Comparison of ENCODE assay signal across 19 cellular contexts in the genomic region with DNA sequence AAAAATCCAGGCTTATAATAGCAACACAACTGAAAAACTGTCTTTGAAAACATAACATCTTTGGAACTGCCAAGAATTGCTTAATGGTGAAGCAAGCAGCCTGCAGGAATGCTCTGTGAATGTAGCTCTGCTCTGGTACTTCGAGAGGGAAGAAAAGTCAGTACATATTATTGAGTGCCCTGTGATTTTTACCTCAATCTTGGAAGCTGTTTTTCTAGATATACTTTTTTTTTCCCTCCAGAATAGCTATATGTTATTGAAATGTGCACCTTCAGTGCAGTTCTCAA.
DNase-seq lines count a peak whose midpoint lies in the region; ATAC-seq and TF ChIP-seq lines count a peak whose summit lies in the region.
"Had no signal": no experiment of that assay in that cellular context is flagged by ENCODE, and none has a peak within 500 bp of the region (broad histone marks: within the 10 kb centered on the region; RNA-seq: fewer than 3 reads in every experiment).

No MANE protein-coding gene starts in this region.

- CTCF ChIA-PET in MCF 10A (lab: Yijun Ruan, JAX) (interaction anchor here (0.6 to 1.2 kb wide), 5 partner anchors 9 to 229 kb away, joined by 3 read pairs; no protein-coding TSS in a partner anchor), mammary epithelial cell (lab: Charles Lee; ENCODE audit: low non-redundant PET) (interaction anchor here (0.6 kb wide), 1 partner anchor 598 kb away, joined by 3 read pairs; no protein-coding TSS in a partner anchor)

- H3K27me3 ChIP-seq in mammary epithelial cell (ENCODE audit: insufficient read depth, low read length): no peaks in the 10 kb centered on the region
- no peaks in the 10 kb centered on the region for H3K27me3 ChIP-seq in brain microvascular endothelial cell (replicated peaks)
- H3K27me3 ChIP-seq in gastroesophageal sphincter: no peaks in the 10 kb centered on the region
- H3K27me3 ChIP-seq: heart left ventricle, SJCRH30 had no signal

- TF ChIP-seq EP300 in gastroesophageal sphincter (IDR thresholded peaks at IDR 0.05): no peak

- H3K27ac Mint-ChIP-seq in MCF 10A (ENCODE audit: low read depth, unreplicated experiment): no peak overlapping the region
- H3K27ac Mint-ChIP-seq: activated T-helper 2 cell treated with anti-CD3 and anti-CD28 coated beads, Interferon-gamma antibody, Interleukin-2, Interleukin-4, amounts not matched to agents 10 μg/mL and 5 μg/mL and 100 μg/mL, durations not matched to agents 14 hours and 24 hours and 36 hours; CD4-positive, alpha-beta T cell; endodermal cell had no signal

- TF ChIP-seq CTCF in MCF 10A (IDR thresholded peaks at IDR 0.05; ENCODE audit: unreplicated experiment) (no peak), mammary epithelial cell (conservative IDR thresholded peaks at IDR 0.05 in 1 of 2, IDR thresholded peaks at IDR 0.05 in 1 of 2; ENCODE audit: extremely low read depth in 1 of 2, insufficient read depth in 1 of 2, low read depth in 1 of 2, low read length in 2 of 2) (no peak), brain microvascular endothelial cell (IDR thresholded peaks at IDR 0.05; ENCODE audit: low read depth, low read length, missing control alignments) (no peak), gastroesophageal sphincter (IDR thresholded peaks at IDR 0.05) (no peak)

- peaks cover 23% of the 10 kb centered on the region for H3K4me1 Mint-ChIP-seq in MCF 10A (ENCODE audit: insufficient read depth, unreplicated experiment)
- H3K4me1 Mint-ChIP-seq: neural crest cell had no signal

- H3K36me3 ChIP-seq in mammary epithelial cell (ENCODE audit: insufficient read depth, low read length): no peaks in the 10 kb centered on the region
- H3K36me3 ChIP-seq in brain microvascular endothelial cell (replicated peaks): no peaks in the 10 kb centered on the region
- H3K36me3 ChIP-seq in gastroesophageal sphincter: no peaks in the 10 kb centered on the region
- H3K36me3 ChIP-seq: heart left ventricle, SJCRH30 had no signal

- ATAC-seq in gastroesophageal sphincter: peak; percentile 77
- no peak for ATAC-seq in GM18868 (IDR thresholded peaks at IDR 0.05; ENCODE audit: unreplicated experiment)
- ATAC-seq: heart left ventricle; stimulated activated naive CD8-positive, alpha-beta T cell treated with anti-CD3 and anti-CD28 coated beads, Interleukin-15, Interleukin-2, amounts not matched to agents 100 U/mL and 50 U/mL, for 24 hours had no signal

- dilution Hi-C loops in mammary epithelial cell (cut with HindIII; ENCODE audit: low sequenced_read_pairs): no loop called here

- BruUV-seq in MCF 10A (replicated peaks; lab: Mats Ljungman, UMichigan) (no TSS peak), mammary epithelial cell (replicated peaks; lab: Mats Ljungman, UMichigan) (no TSS peak)

- H3K4me1 ChIP-seq in mammary epithelial cell (ENCODE audit: insufficient read depth, low read length) (peaks cover 13% of the 10 kb centered on the region), gastroesophageal sphincter (peaks cover 7 to 36% (median 8%) of the 10 kb centered on the region in 3 donors)
- H3K4me1 ChIP-seq: SJCRH30 had no signal

- no peak overlapping the region for H3K4me2 ChIP-seq in mammary epithelial cell (ENCODE audit: insufficient read depth, low read depth, low read length)

- H3K9ac ChIP-seq in mammary epithelial cell (ENCODE audit: insufficient read depth, low read length): no peak overlapping the region

- no peaks in the 10 kb centered on the region for H3K9me3 Mint-ChIP-seq in MCF 10A (ENCODE audit: unreplicated experiment)
- H3K9me3 Mint-ChIP-seq: CD4-positive, alpha-beta T cell; H9; neural crest cell had no signal

- H2AFZ ChIP-seq in mammary epithelial cell (ENCODE audit: low read depth, low read length): no peak overlapping the region

- 10% methylated on average over 1 of the region's 1 CpG for WGBS in mammary epithelial cell (ENCODE audit: low coverage, missing lambda C conversion rate)
- 19 to 29% methylated on average over 1 of the region's 1 CpG for WGBS in gastroesophageal sphincter (ENCODE audit: low coverage in 1 of 2), 2 donors

- POLR2A ChIA-PET in MCF 10A (lab: Yijun Ruan, JAX): interaction anchor here (0.6 to 2.2 kb wide), 15 partner anchors 11 to 326 kb away, joined by 3 to 17 read pairs (median 4); no protein-coding TSS in a partner anchor

- no peaks in the 10 kb centered on the region for H4K20me1 ChIP-seq in mammary epithelial cell (ENCODE audit: insufficient read depth, low read length)

- H3K36me3 Mint-ChIP-seq in MCF 10A (ENCODE audit: insufficient read depth, unreplicated experiment): peaks cover 9% of the 10 kb centered on the region

- TF ChIP-seq POLR2A in gastroesophageal sphincter (IDR thresholded peaks at IDR 0.05): no peak

- H3K79me2 ChIP-seq in mammary epithelial cell (ENCODE audit: insufficient read depth, low read length): peaks cover 51% of the 10 kb centered on the region

- no peak overlapping the region for H3K27ac ChIP-seq in mammary epithelial cell (ENCODE audit: insufficient read depth, low read depth, low read length)
- H3K27ac ChIP-seq in brain microvascular endothelial cell: peak overlapping the region; percentile 71
- no peak overlapping the region for H3K27ac ChIP-seq in gastroesophageal sphincter
- H3K27ac ChIP-seq: heart left ventricle, SJCRH30 had no signal

- DNase-seq in MCF 10A (ENCODE audit: unreplicated experiment): peak; percentile 47
- DNase-seq in mammary epithelial cell: no peak
- peak; percentile 36 for DNase-seq in brain microvascular endothelial cell
- DNase-seq in NOMO-1 treated with DMSO at 0.1 percent for 48 hours (lab: John Stamatoyannopoulos, UW; ENCODE audit: unreplicated experiment): no peak
- no peak for DNase-seq in activated CD4-positive, alpha-beta T cell treated with anti-CD3 and anti-CD28 coated beads for 1 hour
- no peak for DNase-seq in activated effector memory CD4-positive, alpha-beta T cell treated with anti-CD3 and anti-CD28 coated beads, Interleukin-2, amount 50 U/mL, for 16 hours
- DNase-seq: CD4-positive, alpha-beta T cell; DMS53; endodermal cell; H9; heart left ventricle; islet precursor cell; NCI-H1694; SJCRH30; stimulated activated naive CD8-positive, alpha-beta T cell treated with anti-CD3 and anti-CD28 coated beads, Interleukin-15, Interleukin-2, amounts not matched to agents 100 U/mL and 50 U/mL, for 24 hours had no signal

- intact Hi-C loops in MCF 10A (cut with micrococcal nuclease): no loop called here
- intact Hi-C loops in mammary epithelial cell (cut with micrococcal nuclease): no loop called here

- no peaks in the 10 kb centered on the region for H3K9me3 ChIP-seq in mammary epithelial cell (replicated peaks; ENCODE audit: insufficient read depth, low read length)
- no peaks in the 10 kb centered on the region for H3K9me3 ChIP-seq in gastroesophageal sphincter
- H3K9me3 ChIP-seq: heart left ventricle, SJCRH30 had no signal

- no peak overlapping the region for H3K4me3 ChIP-seq in mammary epithelial cell (replicated peaks in 1 of 3; ENCODE audit: insufficient read depth in 1 of 3, low read depth in 2 of 3, low read length in 3 of 3)
- H3K4me3 ChIP-seq in brain microvascular endothelial cell (ENCODE audit: low read depth, low read length): no peak overlapping the region
- no peak overlapping the region for H3K4me3 ChIP-seq in gastroesophageal sphincter
- H3K4me3 ChIP-seq: heart left ventricle, SJCRH30 had no signal

- H3K4me3 Mint-ChIP-seq in MCF 10A (ENCODE audit: unreplicated experiment): no peak overlapping the region
- H3K4me3 Mint-ChIP-seq: CD4-positive, alpha-beta T cell; endodermal cell; H9; neural crest cell had no signal

- H3K27me3 Mint-ChIP-seq in MCF 10A (ENCODE audit: insufficient read depth, unreplicated experiment): no peaks in the 10 kb centered on the region
- H3K27me3 Mint-ChIP-seq: CD4-positive, alpha-beta T cell had no signal

- in situ Hi-C loops in mammary epithelial cell (cut with MboI; ENCODE audit: low sequenced_read_pairs in 2 of 2): no loop called here
- in situ Hi-C loops in brain microvascular endothelial cell (cut with HindIII; ENCODE audit: low pct_ligation_motif_present, low sequenced_read_pairs): no loop called here

Comparison
In these comparisons a context has a peak if more than half of its experiments do, and no peak if none do; other contexts are left out.
1. DNase-seq: peak in MCF 10A (single experiment) and brain microvascular endothelial cell (single experiment); none in mammary epithelial cell (single experiment), NOMO-1 treated with DMSO at 0.1 percent for 48 hours (single experiment), activated CD4-positive, alpha-beta T cell treated with anti-CD3 and anti-CD28 coated beads for 1 hour (single experiment) and activated effector memory CD4-positive, alpha-beta T cell treated with anti-CD3 and anti-CD28 coated beads, Interleukin-2, amount 50 U/mL, for 16 hours (single experiment).